In genomic region chr1:111499026-111499790, GRCh38 we compare ENCODE assay signal across 20 cellular contexts. TPM values are rescaled to one million over a fixed set of nuclear protein-coding genes. Genes with fewer than 3 reads are reported as not detected.
DNase-seq lines count a peak whose midpoint lies in the region; FAIRE-seq and TF ChIP-seq lines count a peak whose summit lies in the region.
"Had no signal": no experiment of that assay in that cellular context is flagged by ENCODE, and none has a peak within 500 bp of the region (broad histone marks: within the 10 kb centered on the region; RNA-seq: fewer than 3 reads in every experiment).

No MANE protein-coding gene starts in this region.

- no peak overlapping the region for H3K4me3 ChIP-seq in bronchial epithelial cell (ENCODE audit: low read depth, low read length)
- H3K4me3 ChIP-seq in endothelial cell of umbilical vein (replicated peaks in 1 of 3; ENCODE audit: insufficient read depth in 1 of 3, low read depth in 1 of 3, low read length in 3 of 3), result no peak overlapping the region
- H3K4me3 ChIP-seq in testis, result no peak overlapping the region
- H3K4me3 ChIP-seq: Peyer's patch had no signal

- H3K79me2 ChIP-seq in endothelial cell of umbilical vein (ENCODE audit: control insufficient read depth, insufficient read depth, low read length), result no peaks in the 10 kb centered on the region

- H3K9me3 ChIP-seq in endothelial cell of umbilical vein (replicated peaks; ENCODE audit: control insufficient read depth, insufficient read depth, low read length), result no peaks in the 10 kb centered on the region
- no peaks in the 10 kb centered on the region for H3K9me3 ChIP-seq in testis
- H3K9me3 ChIP-seq: Peyer's patch had no signal

- no TSS peak for BruUV-seq in endothelial cell of umbilical vein (replicated peaks; lab: Mats Ljungman, UMichigan)

- DNase-seq in bronchial epithelial cell (ENCODE audit: low read depth) (peak; percentile 18), endothelial cell of umbilical vein (ENCODE audit: low read depth, low spot score) (no peak), medulla oblongata (ENCODE audit: extremely low spot score) (peak; percentile 70), testis (no peak), NCI-H2171 treated with DMSO at 0.1 percent for 48 hours (lab: John Stamatoyannopoulos, UW) (no peak), chondrocyte (ENCODE audit: low spot score) (no peak)
- DNase-seq in NK-92 treated with Interleukin-12 subunit alpha and Interleukin-12 subunit beta, amount 100 ng/mL, for 24 hours (lab: John Stamatoyannopoulos, UW), result no peak
- DNase-seq: ACHN, C1 segment of cervical spinal cord, DMS79, KBM-7, NCI-H1436, NCI-H2029, NCI-H2171, NCI-H446, NCI-H69, Peyer's patch had no signal

- peaks cover 39% of the 10 kb centered on the region for H3K27me3 Mint-ChIP-seq in chondrocyte (ENCODE audit: low read depth)

- POLR2A ChIA-PET in endothelial cell of umbilical vein (lab: Charles Lee), result interaction anchor here (1.2 kb wide), 1 partner anchor 9 kb away, joined by 3 read pairs; no protein-coding TSS in a partner anchor

- no peaks in the 10 kb centered on the region for H3K9me1 ChIP-seq in endothelial cell of umbilical vein (replicated peaks; ENCODE audit: control insufficient read depth, extremely low read depth, insufficient read depth, low read length)

- TF ChIP-seq CTCF in bronchial epithelial cell (IDR thresholded peaks at IDR 0.05; ENCODE audit: insufficient read depth, low read length, severe bottlenecking) (no peak), endothelial cell of umbilical vein (IDR thresholded peaks at IDR 0.05; ENCODE audit: extremely low read depth in 1 of 2, insufficient read depth in 1 of 2, low read depth in 1 of 2, low read length in 2 of 2) (no peak), testis (IDR thresholded peaks at IDR 0.05) (no peak), chondrocyte (IDR thresholded peaks at IDR 0.05) (no peak)

- no peaks in the 10 kb centered on the region for H4K20me1 ChIP-seq in endothelial cell of umbilical vein (replicated peaks; ENCODE audit: control insufficient read depth, extremely low read depth, insufficient read depth, low read length)

- TF ChIP-seq POLR2A in endothelial cell of umbilical vein (IDR thresholded peaks at IDR 0.05; ENCODE audit: low read depth, low read length), result no peak
- no peak for TF ChIP-seq POLR2A in testis (IDR thresholded peaks at IDR 0.05)

- dilution Hi-C loops in endothelial cell of umbilical vein (cut with MboI; ENCODE audit: extremely low pct_ligation_motif_present, low sequenced_read_pairs), result no loop called here

- H3K36me3 ChIP-seq in bronchial epithelial cell (ENCODE audit: control insufficient read depth, insufficient read depth, low read length) (no peaks in the 10 kb centered on the region), endothelial cell of umbilical vein (ENCODE audit: control insufficient read depth in 2 of 2, extremely low read depth in 1 of 2, insufficient read depth in 2 of 2, low read length in 2 of 2) (no peaks in the 10 kb centered on the region), testis (ENCODE audit: low read depth, missing control alignments) (no peaks in the 10 kb centered on the region)
- H3K36me3 ChIP-seq: Peyer's patch had no signal

- H2AFZ ChIP-seq in endothelial cell of umbilical vein (ENCODE audit: low read depth, low read length), result no peak overlapping the region

- 79 to 87% methylated on average over 5 of the region's 5 CpGs for WGBS in testis, 2 donors

- intact Hi-C loops in endothelial cell of umbilical vein (cut with micrococcal nuclease) (no loop called here), testis (cut with DNase I; ENCODE audit: low total_unique reads) (no loop called here)

- H3K36me3 Mint-ChIP-seq in chondrocyte (ENCODE audit: low read depth), result peaks cover 2% of the 10 kb centered on the region

- H3K9ac ChIP-seq in endothelial cell of umbilical vein (replicated peaks; ENCODE audit: extremely low read depth, insufficient read depth, low read length), result no peak overlapping the region

- peaks cover 9% of the 10 kb centered on the region for H3K9me3 Mint-ChIP-seq in chondrocyte (ENCODE audit: low read depth)

- FAIRE-seq in bronchial epithelial cell (lab: Jason Lieb, UNC) (no peak), endothelial cell of umbilical vein (lab: Jason Lieb, UNC) (peak; percentile 55)
- FAIRE-seq: H1, HepG2 had no signal

- no peak overlapping the region for H3K27ac Mint-ChIP-seq in chondrocyte (ENCODE audit: unreplicated experiment)

- CTCF ChIA-PET in endothelial cell of umbilical vein (lab: Charles Lee), result interaction anchor here (1.2 to 5.3 kb wide), 3 partner anchors 8 to 18 kb away, joined by 3 to 39 read pairs (median 28); no protein-coding TSS in a partner anchor

- no peaks in the 10 kb centered on the region for H3K4me1 Mint-ChIP-seq in chondrocyte (ENCODE audit: low read depth)

- H3K4me1 ChIP-seq in endothelial cell of umbilical vein (ENCODE audit: control insufficient read depth, extremely low read depth, insufficient read depth, low read length) (no peaks in the 10 kb centered on the region), testis (no peaks in the 10 kb centered on the region)

- H3K27me3 ChIP-seq in bronchial epithelial cell (ENCODE audit: control insufficient read depth, insufficient read depth, low read length) (no peaks in the 10 kb centered on the region), endothelial cell of umbilical vein (ENCODE audit: control insufficient read depth in 2 of 2, insufficient read depth in 2 of 2, low read length in 2 of 2) (peaks cover 13 to 19% of the 10 kb centered on the region in 2 experiments), testis (no peaks in the 10 kb centered on the region)
- H3K27me3 ChIP-seq: Peyer's patch had no signal

- H3K4me3 Mint-ChIP-seq in chondrocyte (ENCODE audit: unreplicated experiment), result no peak overlapping the region

- H3K4me2 ChIP-seq in endothelial cell of umbilical vein (ENCODE audit: insufficient read depth, low read length), result no peak overlapping the region

- no peak overlapping the region for H3K27ac ChIP-seq in endothelial cell of umbilical vein (ENCODE audit: insufficient read depth, low read depth, low read length)
- no peak overlapping the region for H3K27ac ChIP-seq in testis
- H3K27ac ChIP-seq: Peyer's patch had no signal

RNA-seq across cellular contexts. Expression of gene ADORA3, which starts 4.2 kb away (rescaled TPM):
- total RNA-seq in bronchial epithelial cell, result not detected in 2 replicates
- 0.31 TPM in 1 of 2 replicates, not detected in the other for total RNA-seq in endothelial cell of umbilical vein
- polyA plus RNA-seq in endothelial cell of umbilical vein, result 0.03 TPM in 1 of 2 replicates, not detected in the other
- 0.06 TPM in 1 of 2 replicates, not detected in the other for polyA plus RNA-seq in endothelial cell of umbilical vein (2011; cell fraction: cytosol; rRNA removed)
- 0.26 and 0.31 TPM in 2 replicates for polyA plus RNA-seq in endothelial cell of umbilical vein (2011; cell fraction: nucleus; rRNA removed)
- polyA plus RNA-seq in endothelial cell of umbilical vein (2012), result not detected in 2 replicates
- 0.90 TPM in 1 of 2 replicates, not detected in the other for polyA minus RNA-seq in endothelial cell of umbilical vein
- polyA minus RNA-seq in endothelial cell of umbilical vein (2011; cell fraction: cytosol; rRNA and poly(A)+ RNA removed), result not detected
- polyA minus RNA-seq in endothelial cell of umbilical vein (2011; cell fraction: nucleus; rRNA and poly(A)+ RNA removed), result 0.48 TPM in 1 of 2 replicates, not detected in the other
- 1 to 10 TPM; 2.8 to 3.8 TPM for total RNA-seq in testis
- 2.5 TPM for polyA plus RNA-seq in testis (ENCODE audit: insufficient read depth, low read depth, low replicate concordance)
- not detected in 3 replicates for total RNA-seq in chondrocyte
- total RNA-seq: H1, HepG2, SK-MEL-5 had no signal
- polyA plus RNA-seq: HepG2 had no signal

RNA-seq across cellular contexts. Expression of gene TMIGD3, which starts 4.2 kb away (rescaled TPM):
- not detected in 2 replicates for total RNA-seq in bronchial epithelial cell
- 0.49 TPM in 1 of 2 replicates, not detected in the other for total RNA-seq in endothelial cell of umbilical vein
- 0.07 and 0.24 TPM in 2 replicates for polyA plus RNA-seq in endothelial cell of umbilical vein
- 0.07 and 0.25 TPM in 2 replicates for polyA plus RNA-seq in endothelial cell of umbilical vein (2011; cell fraction: cytosol; rRNA removed)
- polyA plus RNA-seq in endothelial cell of umbilical vein (2011; cell fraction: nucleus; rRNA removed), result 0.28 and 0.43 TPM in 2 replicates
- not detected in 2 replicates for polyA plus RNA-seq in endothelial cell of umbilical vein (2012)
- not detected in 2 replicates for polyA minus RNA-seq in endothelial cell of umbilical vein
- polyA minus RNA-seq in endothelial cell of umbilical vein (2011; cell fraction: cytosol; rRNA and poly(A)+ RNA removed), result not detected
- polyA minus RNA-seq in endothelial cell of umbilical vein (2011; cell fraction: nucleus; rRNA and poly(A)+ RNA removed), result not detected in 2 replicates
- 10 to 100 TPM; 27.6 to 63.6 TPM for total RNA-seq in testis
- polyA plus RNA-seq in testis (ENCODE audit: insufficient read depth, low read depth, low replicate concordance), result 148 TPM
- total RNA-seq in chondrocyte, result not detected in 3 replicates
- total RNA-seq: H1, HepG2 had no signal
- polyA plus RNA-seq: H1, HepG2 had no signal

RNA-seq across cellular contexts. Expression of gene C1orf162, which starts 25.4 kb away (rescaled TPM):
- 0.38 and 1.1 TPM in 2 replicates for total RNA-seq in bronchial epithelial cell
- total RNA-seq in endothelial cell of umbilical vein, result 0.35 TPM in 2 replicates
- polyA plus RNA-seq in endothelial cell of umbilical vein, result 0.81 and 0.89 TPM in 2 replicates
- 0.58 and 0.61 TPM in 2 replicates for polyA plus RNA-seq in endothelial cell of umbilical vein (2011; cell fraction: cytosol; rRNA removed)
- 1.5 TPM in 2 replicates for polyA plus RNA-seq in endothelial cell of umbilical vein (2011; cell fraction: nucleus; rRNA removed)
- polyA plus RNA-seq in endothelial cell of umbilical vein (2012), result 0.23 and 0.34 TPM in 2 replicates
- 0.27 and 0.49 TPM in 2 replicates for polyA minus RNA-seq in endothelial cell of umbilical vein
- polyA minus RNA-seq in endothelial cell of umbilical vein (2011; cell fraction: cytosol; rRNA and poly(A)+ RNA removed), result not detected
- polyA minus RNA-seq in endothelial cell of umbilical vein (2011; cell fraction: nucleus; rRNA and poly(A)+ RNA removed), result 0.43 and 0.87 TPM in 2 replicates
- total RNA-seq in testis, result 1 to 10 TPM; 5.4 to 6.9 TPM
- 15.4 TPM for polyA plus RNA-seq in testis (ENCODE audit: insufficient read depth, low read depth, low replicate concordance)
- 0.17 to 0.34 TPM in 2 of 3 replicates, not detected in the other for total RNA-seq in chondrocyte
- total RNA-seq: SK-MEL-5 had no signal

RNA-seq across cellular contexts. Expression of gene ATP5PB, which starts 49.9 kb away (rescaled TPM):
- total RNA-seq in bronchial epithelial cell, result 234 and 259 TPM in 2 replicates
- 235 and 244 TPM in 2 replicates for total RNA-seq in endothelial cell of umbilical vein
- polyA plus RNA-seq in endothelial cell of umbilical vein, result 189 and 231 TPM in 2 replicates
- 304 and 324 TPM in 2 replicates for polyA plus RNA-seq in endothelial cell of umbilical vein (2011; cell fraction: cytosol; rRNA removed)
- polyA plus RNA-seq in endothelial cell of umbilical vein (2011; cell fraction: nucleus; rRNA removed), result 110 and 142 TPM in 2 replicates
- polyA plus RNA-seq in endothelial cell of umbilical vein (2012), result 254 and 375 TPM in 2 replicates
- 121 and 143 TPM in 2 replicates for polyA minus RNA-seq in endothelial cell of umbilical vein
- polyA minus RNA-seq in endothelial cell of umbilical vein (2011; cell fraction: cytosol; rRNA and poly(A)+ RNA removed), result 157 TPM
- polyA minus RNA-seq in endothelial cell of umbilical vein (2011; cell fraction: nucleus; rRNA and poly(A)+ RNA removed), result 24.6 and 27.9 TPM in 2 replicates
- 100 to 1,000 TPM; 183 to 188 TPM for total RNA-seq in testis
- 419 TPM for polyA plus RNA-seq in testis (ENCODE audit: insufficient read depth, low read depth, low replicate concordance)
- 145 to 183 TPM (median 147 TPM) in 3 replicates for total RNA-seq in chondrocyte

RNA-seq across cellular contexts. Expression of gene WDR77, which starts 50.2 kb away (rescaled TPM):
- total RNA-seq in bronchial epithelial cell (31.7 and 57.4 TPM in 2 replicates), endothelial cell of umbilical vein (35.6 and 41.3 TPM in 2 replicates), testis (10 to 100 TPM; 32.6 to 33.8 TPM), chondrocyte (19.2 to 25.9 TPM (median 19.5 TPM) in 3 replicates)
- polyA plus RNA-seq in endothelial cell of umbilical vein (105 and 116 TPM in 2 replicates), testis (ENCODE audit: insufficient read depth, low read depth, low replicate concordance) (33.7 TPM)
- 109 and 124 TPM in 2 replicates for polyA plus RNA-seq in endothelial cell of umbilical vein (2011; cell fraction: cytosol; rRNA removed)
- polyA plus RNA-seq in endothelial cell of umbilical vein (2011; cell fraction: nucleus; rRNA removed), result 174 and 192 TPM in 2 replicates
- 31.9 and 41.3 TPM in 2 replicates for polyA plus RNA-seq in endothelial cell of umbilical vein (2012)
- 140 and 143 TPM in 2 replicates for polyA minus RNA-seq in endothelial cell of umbilical vein
- 45.9 TPM for polyA minus RNA-seq in endothelial cell of umbilical vein (2011; cell fraction: cytosol; rRNA and poly(A)+ RNA removed)
- polyA minus RNA-seq in endothelial cell of umbilical vein (2011; cell fraction: nucleus; rRNA and poly(A)+ RNA removed), result 26.5 and 59.3 TPM in 2 replicates

Comparison
In these comparisons a context has a peak if more than half of its experiments do, and no peak if none do; other contexts are left out.
1. DNase-seq: peak in bronchial epithelial cell (single experiment) and medulla oblongata (single experiment); none in endothelial cell of umbilical vein (single experiment), testis (single experiment), NCI-H2171 treated with DMSO at 0.1 percent for 48 hours (single experiment), NK-92 treated with Interleukin-12 subunit alpha and Interleukin-12 subunit beta, amount 100 ng/mL, for 24 hours (single experiment) and chondrocyte (single experiment).
2. RNA of gene TMIGD3, which starts 4.2 kb away (total RNA-seq): 27.6 to 63.6 TPM in testis; 0.49 TPM in endothelial cell of umbilical vein, not detected in bronchial epithelial cell and not detected in chondrocyte; every median in the first group is over 10 times any median in the second.